Comparison of ENCODE assay signal across 8 cellular contexts in the genomic region with DNA sequence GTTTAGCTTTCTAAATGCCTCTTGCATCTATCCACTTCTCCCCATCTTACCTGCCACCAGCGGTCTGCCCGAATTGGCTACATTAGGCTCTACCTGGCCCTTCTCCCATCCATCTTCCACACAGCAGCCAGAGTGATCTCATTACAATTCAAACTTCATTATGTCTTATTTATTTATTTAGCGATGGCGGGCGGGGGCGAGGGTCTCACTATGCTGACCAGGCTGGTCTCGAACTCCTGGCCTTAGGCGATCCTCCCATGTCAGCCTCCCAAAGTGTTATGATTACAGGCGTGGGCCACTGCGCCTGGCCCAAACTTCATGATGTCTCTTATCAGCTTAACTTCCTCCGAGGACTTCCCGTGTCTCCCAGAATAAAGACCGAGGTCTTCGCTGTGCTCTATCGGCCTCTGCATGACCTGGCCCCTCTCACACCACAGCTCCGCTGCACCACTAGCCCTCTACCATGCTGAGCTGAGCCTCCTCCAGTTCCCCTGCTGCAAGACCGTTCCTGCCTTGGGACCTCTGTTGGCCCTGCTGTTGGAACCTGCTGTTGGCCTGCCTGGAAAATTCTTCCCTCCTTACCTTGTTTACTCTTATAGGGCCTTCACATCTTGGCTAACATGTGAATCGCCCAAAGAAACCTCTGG. TPM values are rescaled to one million over a fixed set of nuclear protein-coding genes. Genes with fewer than 3 reads are reported as not detected.
A peak's percentile ranks its signal among the peaks of the same experiment; 100 is the strongest.
DNase-seq lines count a peak whose midpoint lies in the region; ATAC-seq, FAIRE-seq and TF ChIP-seq lines count a peak whose summit lies in the region.

No MANE protein-coding gene starts in this region.

- FAIRE-seq in A549 (lab: Jason Lieb, UNC) (no peak), GM12892 (lab: Jason Lieb, UNC) (no peak)

- intact Hi-C loops in uterus (cut with DNase I; ENCODE audit: low total_unique reads), result no loop called here

- no peaks in the 10 kb centered on the region for H3K9me3 Mint-ChIP-seq in chondrocyte (ENCODE audit: low read depth)

- CTCF ChIA-PET in A549 (lab: Yijun Ruan, JAX), result interaction anchor here (1.9 to 2.9 kb wide), 2 partner anchors 19 kb away, joined by 3 to 8 read pairs; no protein-coding TSS in a partner anchor

- peaks cover 4% of the 10 kb centered on the region for H3K36me3 ChIP-seq in mesendoderm (ENCODE audit: control insufficient read depth, insufficient read depth, low read length)
- H3K36me3 ChIP-seq in uterus, result no peaks in the 10 kb centered on the region

- peak; percentile 26 to 50 for ATAC-seq in A549
- no peak for ATAC-seq in HG03135 (IDR thresholded peaks at IDR 0.05; ENCODE audit: unreplicated experiment)

- no peaks in the 10 kb centered on the region for H3K27me3 ChIP-seq in mesendoderm (ENCODE audit: insufficient read depth, low read length, poor library complexity)
- H3K27me3 ChIP-seq in uterus, result no peaks in the 10 kb centered on the region

- TF ChIP-seq EP300 in A549 (IDR thresholded peaks at IDR 0.05), result no peak

- H4K5ac ChIP-seq in mesendoderm (ENCODE audit: low read length), result no peak overlapping the region

- no peak overlapping the region for H3K23ac ChIP-seq in mesendoderm (ENCODE audit: low read length)

- TF ChIP-seq RAD21 in A549 (conservative IDR thresholded peaks at IDR 0.05 in 1 of 2, IDR thresholded peaks at IDR 0.05 in 1 of 2), result no peak

- no peak overlapping the region for H3K4ac ChIP-seq in mesendoderm (ENCODE audit: low read depth, low read length)

- no peak overlapping the region for H3K18ac ChIP-seq in mesendoderm (ENCODE audit: low read length)

- peaks cover 2% of the 10 kb centered on the region for H3K36me3 Mint-ChIP-seq in chondrocyte (ENCODE audit: low read depth)

- H3K27ac Mint-ChIP-seq in chondrocyte (ENCODE audit: unreplicated experiment), result peak overlapping the region; percentile 73

- peak overlapping the region; percentile 96 for H3K4me3 ChIP-seq in A549
- H3K4me3 ChIP-seq in GM12875 (ENCODE audit: low read depth, low read length), result peak overlapping the region; percentile 69
- H3K4me3 ChIP-seq in mesendoderm (ENCODE audit: low read length), result peak overlapping the region; percentile 56
- H3K4me3 ChIP-seq in uterus, result peak overlapping the region; percentile 63 to 75

- DNase-seq in A549 (ENCODE audit: low read depth in 1 of 2, low spot score in 1 of 2) (peak in 1 of 2 experiments; percentile 61), OCI-M2 (lab: John Stamatoyannopoulos, UW; ENCODE audit: unreplicated experiment) (peak; percentile 7), chondrocyte (ENCODE audit: low spot score) (no peak), mesendoderm (peak; percentile 74), uterus (no peak), GM12892 (ENCODE audit: insufficient read length) (no peak)

- TF ChIP-seq POLR2A in A549 (IDR thresholded peaks at IDR 0.05; ENCODE audit: low read length), result no peak
- no peak for TF ChIP-seq POLR2A in uterus (IDR thresholded peaks at IDR 0.05)
- no peak for TF ChIP-seq POLR2A in GM12892 (IDR thresholded peaks at IDR 0.05; ENCODE audit: low read depth, low read length)

- H3K4me3 Mint-ChIP-seq in chondrocyte (ENCODE audit: unreplicated experiment), result peak overlapping the region; percentile 91

- no peak overlapping the region for H2BK15ac ChIP-seq in mesendoderm (replicated peaks; ENCODE audit: low read depth)

- H3K9me3 ChIP-seq in A549 (no peaks in the 10 kb centered on the region), uterus (no peaks in the 10 kb centered on the region)

- H2BK5ac ChIP-seq in mesendoderm (ENCODE audit: low read length), result no peak overlapping the region

- H3K27me3 Mint-ChIP-seq in chondrocyte (ENCODE audit: low read depth), result no peaks in the 10 kb centered on the region

- POLR2A ChIA-PET in A549 (lab: Yijun Ruan, JAX), result interaction anchor here (0.6 to 1.9 kb wide), 2 partner anchors 9 to 1900 kb away, joined by 3 to 6 read pairs; no protein-coding TSS in a partner anchor

- peaks cover 34% of the 10 kb centered on the region for H3K4me1 Mint-ChIP-seq in chondrocyte (ENCODE audit: low read depth)

- TF ChIP-seq CTCF in A549 (IDR thresholded peaks at IDR 0.05) (no peak), GM12875 (IDR thresholded peaks at IDR 0.05; ENCODE audit: borderline replicate concordance, insufficient read depth, low read depth, low read length) (no peak), chondrocyte (IDR thresholded peaks at IDR 0.05) (no peak), uterus (IDR thresholded peaks at IDR 0.05) (no peak)

- WGBS in A549 (ENCODE audit: missing lambda C conversion rate), result 16% methylated on average over 18 of the region's 18 CpGs
- no CpG with 5 or more reads among the region's 18 CpGs for WGBS in mesendoderm (ENCODE audit: extremely low coverage, insufficient coverage, low lambda C conversion rate)

- peaks cover 44% of the 10 kb centered on the region for H3K79me2 ChIP-seq in mesendoderm (ENCODE audit: control insufficient read depth, insufficient read depth, low read length)

- H2AK5ac ChIP-seq in mesendoderm (ENCODE audit: low read length), result no peak overlapping the region

- H3K4me1 ChIP-seq in A549, result peaks cover 35% of the 10 kb centered on the region
- peaks cover 8% of the 10 kb centered on the region for H3K4me1 ChIP-seq in mesendoderm (ENCODE audit: control insufficient read depth, low read depth, low read length)
- peaks cover 0 to 12% of the 10 kb centered on the region in 2 donors for H3K4me1 ChIP-seq in uterus

- peaks cover 28% of the 10 kb centered on the region for H3K79me1 ChIP-seq in mesendoderm (ENCODE audit: low read length)

- H3K56ac ChIP-seq in mesendoderm (ENCODE audit: low read length), result peak overlapping the region; percentile 91

- H3K4me2 ChIP-seq in A549, result peak overlapping the region; percentile 89
- H3K4me2 ChIP-seq in mesendoderm (ENCODE audit: low read length), result peak overlapping the region; percentile 23

- H3K27ac ChIP-seq in A549, result peak overlapping the region; percentile 98 to 100
- H3K27ac ChIP-seq in mesendoderm (ENCODE audit: low read depth, low read length), result no peak overlapping the region
- H3K27ac ChIP-seq in uterus, result peak overlapping the region; percentile 87 to 96

- H2BK120ac ChIP-seq in mesendoderm (ENCODE audit: low read depth, low read length), result no peak overlapping the region

- H4K8ac ChIP-seq in mesendoderm (ENCODE audit: low read depth, low read length), result no peak overlapping the region

- peak overlapping the region; percentile 77 for H3K9ac ChIP-seq in mesendoderm (ENCODE audit: low read length)

TF ChIP-seq in A549, 52 proteins besides CTCF, POLR2A, EP300 and RAD21:
- peak; percentile 58; the same call in 1 of the 2 replicates for TF ChIP-seq TFCP2L1 (CRISPR knock-in tag; IDR thresholded peaks at IDR 0.05)
- no peak for TF ChIP-seq FOSB (CRISPR knock-in tag; IDR thresholded peaks at IDR 0.05)
- TF ChIP-seq, protein P1, sequence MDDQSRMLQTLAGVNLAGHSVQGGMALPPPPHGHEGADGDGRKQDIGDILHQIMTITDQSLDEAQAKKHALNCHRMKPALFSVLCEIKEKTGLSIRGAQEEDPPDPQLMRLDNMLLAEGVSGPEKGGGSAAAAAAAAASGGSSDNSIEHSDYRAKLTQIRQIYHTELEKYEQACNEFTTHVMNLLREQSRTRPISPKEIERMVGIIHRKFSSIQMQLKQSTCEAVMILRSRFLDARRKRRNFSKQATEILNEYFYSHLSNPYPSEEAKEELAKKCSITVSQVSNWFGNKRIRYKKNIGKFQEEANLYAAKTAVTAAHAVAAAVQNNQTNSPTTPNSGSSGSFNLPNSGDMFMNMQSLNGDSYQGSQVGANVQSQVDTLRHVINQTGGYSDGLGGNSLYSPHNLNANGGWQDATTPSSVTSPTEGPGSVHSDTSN (IDR thresholded peaks at IDR 0.05), result no peak

RNA-seq across cellular contexts. Expression of gene CTTN, which starts 0.9 kb away (rescaled TPM):
- polyA plus RNA-seq in A549 (2011; rRNA removed) (140 and 144 TPM in 2 replicates), A549 (2017; fragmentation: RNase III; extraction: RNeasy Plus Mini Kit Qiagen cat#74134 plus additional on column Dnase treatment) (205 to 214 TPM (median 212 TPM) in 3 replicates)
- 145 and 147 TPM in 2 replicates for polyA plus RNA-seq in A549 (2012; cell fraction: cytosol; rRNA removed)
- 403 and 526 TPM in 2 replicates for polyA plus RNA-seq in A549 (2012; cell fraction: nucleus; rRNA removed)
- 142 and 159 TPM in 2 replicates for polyA minus RNA-seq in A549 (2011; rRNA and poly(A)+ RNA removed)
- total RNA-seq in chondrocyte (290 to 314 TPM (median 307 TPM) in 3 replicates), uterus (100 to 1,000 TPM; 109 to 279 (median 199) TPM)
- polyA plus RNA-seq in mesendoderm (2013, experiment 1 of 2), result 116 TPM
- polyA plus RNA-seq in mesendoderm (2013, experiment 2 of 2), result 115 TPM
- 23.7 TPM for polyA plus RNA-seq in GM12892 (2012; ENCODE audit: missing spikeins)

Comparison
In these comparisons a context has a peak if more than half of its experiments do, and no peak if none do; other contexts are left out.
1. DNase-seq: peak in OCI-M2 (single experiment) and mesendoderm (single experiment); none in chondrocyte (single experiment), uterus (0 of 2) and GM12892 (single experiment).
2. Peak in every context shown above with its lines, with median percentiles within 50 percentile points of each other: H3K4me3 ChIP-seq.